ENCODE assay signal across 26 cellular contexts in the genomic region with DNA sequence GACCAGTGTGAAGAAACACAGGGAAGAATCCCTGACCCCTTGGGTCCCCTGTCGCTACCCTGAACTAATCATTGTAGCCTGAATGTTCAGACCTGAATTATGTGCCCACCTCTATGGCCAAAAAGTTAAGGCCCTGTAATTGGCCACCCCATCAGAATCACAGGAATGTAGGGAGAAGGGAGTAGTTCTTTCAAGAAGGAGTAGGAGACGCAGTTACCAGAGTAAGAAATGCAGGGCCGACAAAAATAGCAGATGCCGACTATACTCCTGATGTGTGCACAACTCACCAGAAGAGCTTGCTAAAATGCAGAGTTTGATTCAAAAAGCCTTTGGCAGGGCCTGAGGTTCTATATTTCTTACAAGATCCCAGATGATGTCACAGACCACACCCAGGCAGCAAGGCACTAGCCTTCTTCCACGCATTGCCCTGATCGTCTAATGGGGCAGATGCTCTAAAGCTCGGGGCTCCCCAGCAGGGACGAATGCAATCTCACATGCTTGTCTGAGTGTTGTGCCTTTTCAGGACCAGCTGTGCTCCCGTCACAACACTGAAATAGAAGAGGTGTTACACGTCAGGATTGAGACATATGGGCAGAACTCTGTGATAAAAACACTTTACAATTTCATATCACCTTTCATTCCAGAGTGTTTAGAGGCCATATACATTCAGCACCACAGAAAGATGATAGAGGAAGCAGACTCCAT.
DNase-seq lines count a peak whose midpoint lies in the region; ATAC-seq and TF ChIP-seq lines count a peak whose summit lies in the region.
"Had no signal": no experiment of that assay in that cellular context is flagged by ENCODE, and none has a peak within 500 bp of the region (broad histone marks: within the 10 kb centered on the region; RNA-seq: fewer than 3 reads in every experiment).

No MANE protein-coding gene starts in this region.

- no peaks in the 10 kb centered on the region for H3K79me2 ChIP-seq in neural cell (replicated peaks; ENCODE audit: insufficient read depth, low read length)

- H2AFZ ChIP-seq in neural cell (ENCODE audit: low read depth, low read length): no peak overlapping the region

- no peaks in the 10 kb centered on the region for H3K9me3 Mint-ChIP-seq in endodermal cell
- H3K9me3 Mint-ChIP-seq: IgD-negative memory B cell had no signal

- H3K27me3 Mint-ChIP-seq in endodermal cell (ENCODE audit: insufficient read depth): no peaks in the 10 kb centered on the region
- H3K27me3 Mint-ChIP-seq: IgD-negative memory B cell had no signal

- peak; percentile 5 for DNase-seq in NCI-H2171 treated with DMSO at 0.1 percent for 48 hours (lab: John Stamatoyannopoulos, UW)
- DNase-seq in NCI-H2171 (lab: John Stamatoyannopoulos, UW): no peak
- peak; percentile 38 for DNase-seq in NCI-H524 treated with DMSO at 0.1 percent for 48 hours (lab: John Stamatoyannopoulos, UW)
- DNase-seq in endodermal cell: peak; percentile 49
- DNase-seq in NCI-H510A treated with DMSO at 0.1 percent for 48 hours (lab: John Stamatoyannopoulos, UW): no peak
- DNase-seq in GM10248 (ENCODE audit: extremely low spot score): no peak
- DNase-seq: 8988T, ACHN, BE2C, Calu3, DMS79 treated with DMSO at 0.1 percent for 48 hours, NCI-H1048, NCI-H1417, NCI-H1694 treated with DMSO at 0.1 percent for 48 hours, NCI-H2081 treated with DMSO at 0.1 percent for 48 hours, NCI-H2227 treated with DMSO at 0.1 percent for 48 hours, NCI-H774, PC-3, SJCRH30 had no signal

- H3K4me3 ChIP-seq in endodermal cell (ENCODE audit: low read length) (no peak overlapping the region), neural cell (ENCODE audit: low read length) (no peak overlapping the region)
- H3K4me3 ChIP-seq: SJCRH30 had no signal

- H3K9me2 ChIP-seq in neural cell (ENCODE audit: insufficient read depth, low read length): no peaks in the 10 kb centered on the region

- no peak for TF ChIP-seq EP300 in neural cell (conservative IDR thresholded peaks at IDR 0.05; ENCODE audit: poor library complexity, severe bottlenecking)

- no peak for ATAC-seq in HG03025 (IDR thresholded peaks at IDR 0.05; ENCODE audit: low FRiP score, unreplicated experiment)
- ATAC-seq: PC-3, Right ventricle myocardium inferior, SK-N-SH treated with all-trans-retinoic acid at 6 μM for 48 hours had no signal

- H3K27ac Mint-ChIP-seq in endodermal cell: no peak overlapping the region
- H3K27ac Mint-ChIP-seq: IgD-negative memory B cell had no signal

- no peaks in the 10 kb centered on the region for H3F3A ChIP-seq in neural cell (ENCODE audit: insufficient read depth, low read length, poor library complexity, severe bottlenecking)

- CTCF ChIA-PET in GM10248 (lab: Yijun Ruan, JAX): interaction anchor here (1.5 kb wide), 1 partner anchor 21 kb away, joined by 4 read pairs; no protein-coding TSS in a partner anchor

- no peaks in the 10 kb centered on the region for H3K4me1 ChIP-seq in endodermal cell (ENCODE audit: control insufficient read depth, insufficient read depth, low read length)
- H3K4me1 ChIP-seq: BE2C, SJCRH30 had no signal

- no peaks in the 10 kb centered on the region for H3K36me3 ChIP-seq in endodermal cell (ENCODE audit: control insufficient read depth, insufficient read depth, low read length)
- H3K36me3 ChIP-seq in neural cell (ENCODE audit: insufficient read depth, low read length): no peaks in the 10 kb centered on the region
- H3K36me3 ChIP-seq: BE2C, SJCRH30 had no signal

- no peak overlapping the region for H3K4me2 ChIP-seq in neural cell (ENCODE audit: low read length)
- H3K4me2 ChIP-seq: KMS-11 had no signal

- TF ChIP-seq CTCF in endodermal cell (conservative IDR thresholded peaks at IDR 0.05) (no peak), neural cell (IDR thresholded peaks at IDR 0.05; ENCODE audit: poor library complexity, severe bottlenecking) (no peak), GM10248 (IDR thresholded peaks at IDR 0.05; ENCODE audit: control extremely low read depth, extremely low read depth, low read depth, missing control alignments) (no peak)

- no peaks in the 10 kb centered on the region for H4K20me1 ChIP-seq in neural cell (ENCODE audit: insufficient read depth)

- H3K9me3 ChIP-seq in endodermal cell (ENCODE audit: control insufficient read depth, low read length): no peaks in the 10 kb centered on the region
- no peaks in the 10 kb centered on the region for H3K9me3 ChIP-seq in neural cell (ENCODE audit: low read length)
- H3K9me3 ChIP-seq: BE2C, SJCRH30 had no signal

- no peaks in the 10 kb centered on the region for H3K27me3 ChIP-seq in endodermal cell (ENCODE audit: control insufficient read depth, insufficient read depth, low read length, poor library complexity, severe bottlenecking)
- H3K27me3 ChIP-seq in neural cell (ENCODE audit: insufficient read depth, low read depth, low read length): no peaks in the 10 kb centered on the region
- H3K27me3 ChIP-seq: SJCRH30 had no signal

- TF ChIP-seq RAD21 in neural cell (conservative IDR thresholded peaks at IDR 0.05): no peak

- H3K27ac ChIP-seq in endodermal cell (ENCODE audit: low read depth, low read length) (no peak overlapping the region), neural cell (ENCODE audit: low read length) (no peak overlapping the region)
- H3K27ac ChIP-seq: HL-60, KMS-11, SJCRH30 had no signal

- POLR2A ChIA-PET in GM10248 (lab: Yijun Ruan, JAX): no interaction called here

- no peaks in the 10 kb centered on the region for H3K36me3 Mint-ChIP-seq in endodermal cell (ENCODE audit: low read depth)
- H3K36me3 Mint-ChIP-seq: IgD-negative memory B cell had no signal

- H3K9ac ChIP-seq in endodermal cell (ENCODE audit: extremely low read depth, low read length, poor library complexity, severe bottlenecking) (no peak overlapping the region), neural cell (ENCODE audit: low read length) (no peak overlapping the region)
- H3K9ac ChIP-seq: KMS-11 had no signal

- no peak overlapping the region for H3K4me3 Mint-ChIP-seq in endodermal cell
- H3K4me3 Mint-ChIP-seq: IgD-negative memory B cell had no signal

- peaks cover 30% of the 10 kb centered on the region for H3K4me1 Mint-ChIP-seq in endodermal cell
- H3K4me1 Mint-ChIP-seq: IgD-negative memory B cell had no signal

- 93 to 97% methylated on average over 7 to 10 of the region's 10 CpGs for whole genome bisulfite sequencing in endodermal cell (ENCODE audit: insufficient coverage in 1 of 2, insufficient read length in 1 of 2), 2 experiments

TF ChIP-seq in neural cell, 6 proteins besides CTCF, POLR2A, EP300 and RAD21:
- TF ChIP-seq TAF1 (IDR thresholded peaks at IDR 0.05; ENCODE audit: low read depth): no peak
- no peak for TF ChIP-seq EZH2 (IDR thresholded peaks at IDR 0.05; ENCODE audit: borderline replicate concordance, insufficient read depth, low read length, poor library complexity, severe bottlenecking)
- no peak for TF ChIP-seq SMC3 (conservative IDR thresholded peaks at IDR 0.05; ENCODE audit: poor library complexity)
- no peak for TF ChIP-seq MXI1 (conservative IDR thresholded peaks at IDR 0.05; ENCODE audit: poor library complexity, severe bottlenecking)
- peak; percentile 80 for TF ChIP-seq POLR2AphosphoS5 (IDR thresholded peaks at IDR 0.05)
- TF ChIP-seq, protein P1, sequence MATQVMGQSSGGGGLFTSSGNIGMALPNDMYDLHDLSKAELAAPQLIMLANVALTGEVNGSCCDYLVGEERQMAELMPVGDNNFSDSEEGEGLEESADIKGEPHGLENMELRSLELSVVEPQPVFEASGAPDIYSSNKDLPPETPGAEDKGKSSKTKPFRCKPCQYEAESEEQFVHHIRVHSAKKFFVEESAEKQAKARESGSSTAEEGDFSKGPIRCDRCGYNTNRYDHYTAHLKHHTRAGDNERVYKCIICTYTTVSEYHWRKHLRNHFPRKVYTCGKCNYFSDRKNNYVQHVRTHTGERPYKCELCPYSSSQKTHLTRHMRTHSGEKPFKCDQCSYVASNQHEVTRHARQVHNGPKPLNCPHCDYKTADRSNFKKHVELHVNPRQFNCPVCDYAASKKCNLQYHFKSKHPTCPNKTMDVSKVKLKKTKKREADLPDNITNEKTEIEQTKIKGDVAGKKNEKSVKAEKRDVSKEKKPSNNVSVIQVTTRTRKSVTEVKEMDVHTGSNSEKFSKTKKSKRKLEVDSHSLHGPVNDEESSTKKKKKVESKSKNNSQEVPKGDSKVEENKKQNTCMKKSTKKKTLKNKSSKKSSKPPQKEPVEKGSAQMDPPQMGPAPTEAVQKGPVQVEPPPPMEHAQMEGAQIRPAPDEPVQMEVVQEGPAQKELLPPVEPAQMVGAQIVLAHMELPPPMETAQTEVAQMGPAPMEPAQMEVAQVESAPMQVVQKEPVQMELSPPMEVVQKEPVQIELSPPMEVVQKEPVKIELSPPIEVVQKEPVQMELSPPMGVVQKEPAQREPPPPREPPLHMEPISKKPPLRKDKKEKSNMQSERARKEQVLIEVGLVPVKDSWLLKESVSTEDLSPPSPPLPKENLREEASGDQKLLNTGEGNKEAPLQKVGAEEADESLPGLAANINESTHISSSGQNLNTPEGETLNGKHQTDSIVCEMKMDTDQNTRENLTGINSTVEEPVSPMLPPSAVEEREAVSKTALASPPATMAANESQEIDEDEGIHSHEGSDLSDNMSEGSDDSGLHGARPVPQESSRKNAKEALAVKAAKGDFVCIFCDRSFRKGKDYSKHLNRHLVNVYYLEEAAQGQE (IDR thresholded peaks at IDR 0.05; ENCODE audit: borderline replicate concordance): no peak

Comparison
In these comparisons a context has a peak if more than half of its experiments do, and no peak if none do; other contexts are left out.
1. DNase-seq: peak in NCI-H2171 treated with DMSO at 0.1 percent for 48 hours (single experiment), NCI-H524 treated with DMSO at 0.1 percent for 48 hours (single experiment) and endodermal cell (single experiment); none in NCI-H2171 (single experiment), NCI-H510A treated with DMSO at 0.1 percent for 48 hours (single experiment) and GM10248 (single experiment).